12 cellular contexts compared by ENCODE assay signal in genomic region chr16:17368951-17369350, GRCh38.
DNase-seq lines count a peak whose midpoint lies in the region; ATAC-seq and TF ChIP-seq lines count a peak whose summit lies in the region.
"Had no signal": no experiment of that assay in that cellular context is flagged by ENCODE, and none has a peak within 500 bp of the region (broad histone marks: within the 10 kb centered on the region; RNA-seq: fewer than 3 reads in every experiment).

No MANE protein-coding gene starts in this region.

- intact Hi-C loops in mucosa of descending colon (cut with DNase I, micrococcal nuclease), result no loop called here

- peak; percentile 19 for DNase-seq in activated naive CD4-positive, alpha-beta T cell treated with Interleukin-2 at 50 U/mL for 16 hours
- DNase-seq in activated naive CD4-positive, alpha-beta T cell treated with anti-CD3 and anti-CD28 coated beads, Interleukin-2, amount 50 U/mL, for 16 hours, result no peak
- DNase-seq in mucosa of descending colon (no peak), HK-2 (ENCODE audit: unreplicated experiment) (no peak), HT-29 (ENCODE audit: low spot score) (no peak)
- DNase-seq: NCI-H1092 treated with DMSO at 0.1 percent for 48 hours, NCI-H774 had no signal

- no peak for TF ChIP-seq CTCF in mucosa of descending colon (IDR thresholded peaks at IDR 0.05)

- peak overlapping the region; percentile 97 for H3K4me3 Mint-ChIP-seq in activated T-helper 17 cell treated with anti-CD3 and anti-CD28 coated beads, Interleukin-2, amount 50 U/mL, for 72 hours

- no peaks in the 10 kb centered on the region for H3K36me3 ChIP-seq in mucosa of descending colon (ENCODE audit: low read depth)
- H3K36me3 ChIP-seq: thyroid gland had no signal

- no peak overlapping the region for H3K4me3 ChIP-seq in mucosa of descending colon
- H3K4me3 ChIP-seq: hepatocyte, thyroid gland had no signal

- H3K4me1 Mint-ChIP-seq in activated T-helper 17 cell treated with anti-CD3 and anti-CD28 coated beads, Interleukin-2, amount 50 U/mL, for 72 hours, result peaks cover 73% of the 10 kb centered on the region

- H3K36me3 Mint-ChIP-seq in activated T-helper 17 cell treated with anti-CD3 and anti-CD28 coated beads, Interleukin-2, amount 50 U/mL, for 72 hours (ENCODE audit: low read depth), result peaks cover 7% of the 10 kb centered on the region

- peak; percentile 41 for ATAC-seq in activated T-helper 17 cell treated with anti-CD3 and anti-CD28 coated beads, Interleukin-2, amount 50 U/mL, for 72 hours (replicated peaks)
- ATAC-seq in mucosa of descending colon (peak; percentile 17), GM21447 (IDR thresholded peaks at IDR 0.05; ENCODE audit: unreplicated experiment) (no peak), HG02763 (IDR thresholded peaks at IDR 0.05; ENCODE audit: unreplicated experiment) (no peak)

- no peaks in the 10 kb centered on the region for H3K9me3 ChIP-seq in mucosa of descending colon
- H3K9me3 ChIP-seq: thyroid gland had no signal

- peaks cover 25% of the 10 kb centered on the region for H3K4me1 ChIP-seq in mucosa of descending colon (ENCODE audit: low read depth)

- H3K9me3 Mint-ChIP-seq in activated T-helper 17 cell treated with anti-CD3 and anti-CD28 coated beads, Interleukin-2, amount 50 U/mL, for 72 hours, result peaks cover 3% of the 10 kb centered on the region

- no peaks in the 10 kb centered on the region for H3K27me3 Mint-ChIP-seq in activated T-helper 17 cell treated with anti-CD3 and anti-CD28 coated beads, Interleukin-2, amount 50 U/mL, for 72 hours

- H3K27ac Mint-ChIP-seq in activated T-helper 17 cell treated with anti-CD3 and anti-CD28 coated beads, Interleukin-2, amount 50 U/mL, for 72 hours, result peak overlapping the region; percentile 99

Comparison
In these comparisons a context has a peak if more than half of its experiments do, and no peak if none do; other contexts are left out.
1. ATAC-seq: peak in activated T-helper 17 cell treated with anti-CD3 and anti-CD28 coated beads, Interleukin-2, amount 50 U/mL, for 72 hours (single experiment) and mucosa of descending colon (single experiment); none in GM21447 (single experiment) and HG02763 (single experiment).